ENCODE assay signal across 16 cellular contexts in genomic region chr16:47506800-47507199, GRCh38.
"Had no signal": no experiment of that assay in that cellular context is flagged by ENCODE, and none has a peak within 500 bp of the region (broad histone marks: within the 10 kb centered on the region; RNA-seq: fewer than 3 reads in every experiment).

No MANE protein-coding gene starts in this region.

- H3K4me3 ChIP-seq: dorsolateral prefrontal cortex, lung, tibial artery, uterus had no signal

- H3K4me1 Mint-ChIP-seq: endodermal cell; stimulated activated effector memory CD8-positive, alpha-beta T cell treated with anti-CD3 and anti-CD28 coated beads, Interleukin-12 subunit alpha, Interleukin-12 subunit beta, amount 100 ng/mL, for 72 hours; T-helper 17 cell had no signal

- H3K4me3 Mint-ChIP-seq: activated CD8-positive, alpha-beta T cell treated with anti-CD3 and anti-CD28 coated beads, Interleukin-2, amount 10 ng/mL, durations not matched to agents 7 days and 5 days; activated naive CD8-positive, alpha-beta T cell; endodermal cell; stimulated activated effector memory CD8-positive, alpha-beta T cell treated with anti-CD3 and anti-CD28 coated beads, Interleukin-12 subunit alpha, Interleukin-12 subunit beta, amount 100 ng/mL, for 72 hours; T-helper 17 cell; WTC11 had no signal

- H3K27ac ChIP-seq: dorsolateral prefrontal cortex, tibial artery, uterus had no signal

- DNase-seq: activated CD4-positive, alpha-beta T cell treated with anti-CD3 and anti-CD28 coated beads for 48 hours; activated CD8-positive, alpha-beta memory T cell treated with anti-CD3 and anti-CD28 coated beads, Interleukin-2, amount 50 U/mL, for 4 hours; activated CD8-positive, alpha-beta T cell treated with anti-CD3 and anti-CD28 coated beads, Interleukin-2, amount 10 ng/mL, durations not matched to agents 7 days and 5 days; activated gamma-delta T cell treated with Interleukin-2 at 50 U/mL for 16 hours; amniotic stem cell; dorsolateral prefrontal cortex; endodermal cell; hippocampal formation; retina; T-helper 17 cell; tibial artery; uterus had no signal

- H3K4me1 ChIP-seq: uterus had no signal

- H3K27me3 ChIP-seq: dorsolateral prefrontal cortex, tibial artery, uterus had no signal

- ATAC-seq: activated CD8-positive, alpha-beta T cell treated with anti-CD3 and anti-CD28 coated beads, Interleukin-2, amount 10 ng/mL, durations not matched to agents 7 days and 5 days; stimulated activated effector memory CD8-positive, alpha-beta T cell treated with anti-CD3 and anti-CD28 coated beads, Interleukin-12 subunit alpha, Interleukin-12 subunit beta, amount 100 ng/mL, for 72 hours; T-helper 17 cell; WTC11 had no signal

- H3K27me3 Mint-ChIP-seq: activated naive CD8-positive, alpha-beta T cell; T-helper 17 cell had no signal

- H3K27ac Mint-ChIP-seq: activated CD8-positive, alpha-beta T cell treated with anti-CD3 and anti-CD28 coated beads, Interleukin-2, amount 10 ng/mL, durations not matched to agents 7 days and 5 days; activated naive CD8-positive, alpha-beta T cell; endodermal cell; stimulated activated effector memory CD8-positive, alpha-beta T cell treated with anti-CD3 and anti-CD28 coated beads, Interleukin-12 subunit alpha, Interleukin-12 subunit beta, amount 100 ng/mL, for 72 hours; T-helper 17 cell; WTC11 had no signal

- H3K9me3 Mint-ChIP-seq: endodermal cell; stimulated activated effector memory CD8-positive, alpha-beta T cell treated with anti-CD3 and anti-CD28 coated beads, Interleukin-12 subunit alpha, Interleukin-12 subunit beta, amount 100 ng/mL, for 72 hours; WTC11 had no signal

- H3K36me3 ChIP-seq: uterus had no signal

- H3K9me3 ChIP-seq: tibial artery, uterus had no signal
